Comparison of ENCODE assay signal across 25 cellular contexts in genomic region chr20:36688630-36689029, GRCh38. TPM values are rescaled to one million over a fixed set of nuclear protein-coding genes. Genes with fewer than 3 reads are reported as not detected.
"Had no signal": no experiment of that assay in that cellular context is flagged by ENCODE, and none has a peak within 500 bp of the region (broad histone marks: within the 10 kb centered on the region; RNA-seq: fewer than 3 reads in every experiment).

No MANE protein-coding gene starts in this region.

- H3K27me3 Mint-ChIP-seq: natural killer cell treated with Interleukin-12 subunit alpha and Interleukin-12 subunit beta and Interleukin-15 and Interleukin-18, amount 100 ng/mL, for 72 hours; progenitor cell of endocrine pancreas had no signal

- ATAC-seq: left lobe of liver; mucosa of descending colon; natural killer cell treated with Interleukin-12 subunit alpha and Interleukin-12 subunit beta and Interleukin-15 and Interleukin-18, amount 100 ng/mL, for 72 hours; pancreas; right cardiac atrium; stimulated activated effector memory CD8-positive, alpha-beta T cell treated with anti-CD3 and anti-CD28 coated beads, Interleukin-12 subunit alpha, Interleukin-12 subunit beta, amount 100 ng/mL, for 72 hours; stimulated activated naive CD8-positive, alpha-beta T cell treated with anti-CD3 and anti-CD28 coated beads, Interleukin-15, Interleukin-2, amounts not matched to agents 100 U/mL and 50 U/mL, for 24 hours; upper lobe of right lung had no signal

- H3K4me1 ChIP-seq: pancreas, tibial artery, upper lobe of right lung, vagina had no signal

- H3K27ac ChIP-seq: heart right ventricle, pancreas, tibial artery, upper lobe of right lung, vagina had no signal

- H3K9me3 Mint-ChIP-seq: endodermal cell; natural killer cell treated with Interleukin-12 subunit alpha and Interleukin-12 subunit beta and Interleukin-15 and Interleukin-18, amount 100 ng/mL, for 72 hours; stimulated activated effector memory CD8-positive, alpha-beta T cell treated with anti-CD3 and anti-CD28 coated beads, Interleukin-12 subunit alpha, Interleukin-12 subunit beta, amount 100 ng/mL, for 72 hours had no signal

- H3K9me3 ChIP-seq: heart right ventricle, mucosa of descending colon, pancreas, tibial artery, upper lobe of right lung, vagina had no signal

- FAIRE-seq: colon, endothelial cell of umbilical vein, frontal cortex, pancreas had no signal

- H3K4me1 Mint-ChIP-seq: endodermal cell; stimulated activated effector memory CD8-positive, alpha-beta T cell treated with anti-CD3 and anti-CD28 coated beads, Interleukin-12 subunit alpha, Interleukin-12 subunit beta, amount 100 ng/mL, for 72 hours had no signal

- H3K27me3 ChIP-seq: heart right ventricle, pancreas, tibial artery, upper lobe of right lung, vagina had no signal

- DNase-seq: effector CD4-positive, alpha-beta T cell; endodermal cell; heart right ventricle; hypothalamus; islet precursor cell; mucosa of descending colon; occipital lobe; pancreas; right cardiac atrium; stimulated activated CD4-positive, alpha-beta T cell treated with anti-CD3 and anti-CD28 coated beads, Interleukin-4, amount 100 ng/mL, for 1 hour; stimulated activated CD8-positive, alpha-beta memory T cell treated with anti-CD3 and anti-CD28 coated beads, Interleukin-4, amount 100 ng/mL, for 48 hours; stimulated activated naive CD8-positive, alpha-beta T cell treated with anti-CD3 and anti-CD28 coated beads, Interleukin-15, Interleukin-2, amounts not matched to agents 100 U/mL and 50 U/mL, for 24 hours; tibial artery; upper lobe of right lung had no signal

- H3K27ac Mint-ChIP-seq: endodermal cell; natural killer cell treated with Interleukin-12 subunit alpha and Interleukin-12 subunit beta and Interleukin-15 and Interleukin-18, amount 100 ng/mL, for 72 hours; progenitor cell of endocrine pancreas; stimulated activated effector memory CD8-positive, alpha-beta T cell treated with anti-CD3 and anti-CD28 coated beads, Interleukin-12 subunit alpha, Interleukin-12 subunit beta, amount 100 ng/mL, for 72 hours had no signal

- H3K4me3 Mint-ChIP-seq: endodermal cell; natural killer cell treated with Interleukin-12 subunit alpha and Interleukin-12 subunit beta and Interleukin-15 and Interleukin-18, amount 100 ng/mL, for 72 hours; stimulated activated effector memory CD8-positive, alpha-beta T cell treated with anti-CD3 and anti-CD28 coated beads, Interleukin-12 subunit alpha, Interleukin-12 subunit beta, amount 100 ng/mL, for 72 hours had no signal

- H3K4me3 ChIP-seq: heart right ventricle, mucosa of descending colon, pancreas, tibial artery, upper lobe of right lung, vagina had no signal

- H3K36me3 Mint-ChIP-seq: natural killer cell treated with Interleukin-12 subunit alpha and Interleukin-12 subunit beta and Interleukin-15 and Interleukin-18, amount 100 ng/mL, for 72 hours had no signal

RNA-seq across cellular contexts. Expression of gene SLA2, which starts 42.6 kb away (rescaled TPM):
- total RNA-seq: dermis microvascular lymphatic vessel endothelial cell, endothelial cell of umbilical vein, fibroblast of lung, myocyte, occipital lobe had no signal
